ENCODE assay signal across 8 cellular contexts in the genomic region with DNA sequence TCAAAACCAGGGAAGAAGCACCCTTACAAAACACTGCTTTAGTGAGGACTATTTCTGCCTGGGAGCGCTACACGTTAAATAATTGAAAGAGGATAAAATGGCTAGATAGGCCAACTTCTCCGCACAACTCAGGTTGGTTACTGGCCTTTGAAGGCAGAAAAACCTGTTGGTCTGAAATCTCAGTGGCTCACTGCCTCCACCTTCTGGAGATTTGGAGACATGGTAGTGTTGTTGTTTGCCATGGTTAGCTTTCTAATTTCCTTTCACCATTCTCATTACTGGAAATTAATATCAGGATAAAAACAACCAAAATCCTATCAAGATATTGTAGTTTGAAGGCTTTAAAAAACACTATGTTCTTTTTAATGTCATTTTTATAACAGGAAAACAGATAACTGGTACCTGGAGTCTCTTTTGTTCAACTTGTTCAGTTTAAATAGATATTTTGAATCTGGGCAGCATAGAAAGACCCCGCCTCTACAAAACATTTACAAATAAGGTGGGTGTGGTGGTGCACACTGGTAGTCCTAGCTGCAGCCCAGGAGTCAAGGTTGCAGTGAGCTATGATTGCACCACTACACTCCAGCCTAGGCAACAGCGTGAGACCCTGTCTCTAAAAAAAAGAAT. TPM values are rescaled to one million over a fixed set of nuclear protein-coding genes. Genes with fewer than 3 reads are reported as not detected.
DNase-seq lines count a peak whose midpoint lies in the region; ATAC-seq, FAIRE-seq and TF ChIP-seq lines count a peak whose summit lies in the region.

No MANE protein-coding gene starts in this region.

- H3K4me1 ChIP-seq in OCI-LY3 (ENCODE audit: low read length) (no peaks in the 10 kb centered on the region), thoracic aorta (ENCODE audit: control insufficient read depth in 1 of 2, low read depth in 2 of 2) (peaks cover 0 to 4% of the 10 kb centered on the region in 2 donors)

- H3K9me3 ChIP-seq in OCI-LY3 (ENCODE audit: insufficient read depth, low read length) (no peaks in the 10 kb centered on the region), thoracic aorta (no peaks in the 10 kb centered on the region)

- no peak for FAIRE-seq in HTR-8/SVneo (lab: Jason Lieb, UNC)

- no peaks in the 10 kb centered on the region for H3K79me2 ChIP-seq in OCI-LY3 (ENCODE audit: low read length)

- TF ChIP-seq CTCF in AG09319 (IDR thresholded peaks at IDR 0.05; ENCODE audit: low read depth, low read length) (peak; percentile 85), OCI-LY3 (IDR thresholded peaks at IDR 0.05; ENCODE audit: low read depth, low read length) (peak; percentile 61), neural crest cell (conservative IDR thresholded peaks at IDR 0.05) (peak; percentile 86), thoracic aorta (IDR thresholded peaks at IDR 0.05) (peak; percentile 69)

- peaks cover 23% of the 10 kb centered on the region for H3K27me3 Mint-ChIP-seq in neural crest cell (ENCODE audit: low read depth)

- H2AFZ ChIP-seq in OCI-LY3 (ENCODE audit: low read depth, low read length) = peak overlapping the region; percentile 97

- H4K20me1 ChIP-seq in OCI-LY3 (ENCODE audit: insufficient read depth, low read length) = no peaks in the 10 kb centered on the region

- no peak overlapping the region for H3K9ac ChIP-seq in OCI-LY3 (ENCODE audit: low read length)

- H3K27ac ChIP-seq in OCI-LY3 (ENCODE audit: low read length) (no peak overlapping the region), thoracic aorta (no peak overlapping the region)

- H3K27me3 ChIP-seq in OCI-LY3 (ENCODE audit: low read depth, low read length) (no peaks in the 10 kb centered on the region), thoracic aorta (replicated peaks; ENCODE audit: insufficient read depth) (no peaks in the 10 kb centered on the region)

- peak; percentile 63 for ATAC-seq in GM18873 (IDR thresholded peaks at IDR 0.05; ENCODE audit: low FRiP score, unreplicated experiment)
- ATAC-seq in thoracic aorta (ENCODE audit: insufficient number of reproducible peaks, low FRiP score, low read depth) = peak; percentile 60

- peak overlapping the region; percentile 45 for H3K4me2 ChIP-seq in OCI-LY3 (ENCODE audit: low read length)

- H3K4me3 ChIP-seq in OCI-LY3 (ENCODE audit: low read length) = peak overlapping the region; percentile 26; the same call in 1 of the 2 replicates
- no peak overlapping the region for H3K4me3 ChIP-seq in thoracic aorta

- no peak overlapping the region for H3K27ac Mint-ChIP-seq in neural crest cell (ENCODE audit: unreplicated experiment)

- H3K4me3 Mint-ChIP-seq in neural crest cell = no peak overlapping the region

- no peaks in the 10 kb centered on the region for H3K36me3 ChIP-seq in OCI-LY3 (replicated peaks; ENCODE audit: low read depth, low read length)
- H3K36me3 ChIP-seq in thoracic aorta = no peaks in the 10 kb centered on the region

- no peaks in the 10 kb centered on the region for H3K9me3 Mint-ChIP-seq in neural crest cell

- no peaks in the 10 kb centered on the region for H3K4me1 Mint-ChIP-seq in neural crest cell

- peak; percentile 34 for DNase-seq in AG09319 (ENCODE audit: extremely low read depth, low read depth)
- peak; percentile 58 for DNase-seq in HTR-8/SVneo (ENCODE audit: insufficient read length, low spot score)
- DNase-seq in activated T-cell treated with anti-CD3 and anti-CD28 coated beads for 4 hours = peak; percentile 36
- peak; percentile 46 for DNase-seq in fibroblast of gingiva (ENCODE audit: low read depth)
- peak; percentile 38 for DNase-seq in neural crest cell (ENCODE audit: low read depth, low spot score)
- DNase-seq in thoracic aorta (ENCODE audit: low spot score) = no peak

- H3K36me3 Mint-ChIP-seq in neural crest cell (ENCODE audit: low read depth) = no peaks in the 10 kb centered on the region

RNA-seq across cellular contexts. Expression of gene BCLAF1, which starts 27.5 kb away (rescaled TPM):
- total RNA-seq in neural crest cell (253 and 266 TPM in 2 replicates), thoracic aorta (100 to 1,000 TPM in 1 of 2 donors, 10 to 100 TPM in 1; 70.0 to 170 TPM)
